ENCODE assay signal across 14 cellular contexts in genomic region chr11:108511851-108512474, GRCh38. TPM values are rescaled to one million over a fixed set of nuclear protein-coding genes. Genes with fewer than 3 reads are reported as not detected.
A peak's percentile ranks its signal among the peaks of the same experiment; 100 is the strongest.
DNase-seq lines count a peak whose midpoint lies in the region; ATAC-seq and TF ChIP-seq lines count a peak whose summit lies in the region.
"Had no signal": no experiment of that assay in that cellular context is flagged by ENCODE, and none has a peak within 500 bp of the region (broad histone marks: within the 10 kb centered on the region; RNA-seq: fewer than 3 reads in every experiment).

No MANE protein-coding gene starts in this region.

- no peak overlapping the region for H3K4me3 Mint-ChIP-seq in endodermal cell
- H3K4me3 Mint-ChIP-seq in Calu3 (ENCODE audit: low read depth, unreplicated experiment), result no peak overlapping the region
- H3K4me3 Mint-ChIP-seq: activated T-cell treated with anti-CD3 and anti-CD28 coated beads, Interleukin-2, amount 50 U/mL, for 72 hours had no signal

- H3K9me3 Mint-ChIP-seq in endodermal cell, result peaks cover 7% of the 10 kb centered on the region
- no peaks in the 10 kb centered on the region for H3K9me3 Mint-ChIP-seq in Calu3 (ENCODE audit: low read depth, unreplicated experiment)

- H3K36me3 ChIP-seq in endodermal cell (ENCODE audit: control insufficient read depth, insufficient read depth, low read length), result peaks cover 41% of the 10 kb centered on the region
- peaks cover 0 to 10% (median 0%) of the 10 kb centered on the region in 3 donors for H3K36me3 ChIP-seq in tibial nerve

- H3K27me3 Mint-ChIP-seq in endodermal cell (ENCODE audit: insufficient read depth) (no peaks in the 10 kb centered on the region), Calu3 (ENCODE audit: unreplicated experiment) (no peaks in the 10 kb centered on the region)

- BruUV-seq in Calu3 (replicated peaks; lab: Mats Ljungman, UMichigan), result no TSS peak

- no peaks in the 10 kb centered on the region for H3K4me1 Mint-ChIP-seq in endodermal cell
- H3K4me1 Mint-ChIP-seq in Calu3 (ENCODE audit: low read depth, unreplicated experiment), result peaks cover 10% of the 10 kb centered on the region

- TF ChIP-seq CTCF in epithelial cell of proximal tubule (conservative IDR thresholded peaks at IDR 0.05; ENCODE audit: low read depth, low read length) (no peak), endodermal cell (conservative IDR thresholded peaks at IDR 0.05) (no peak), Calu3 (IDR thresholded peaks at IDR 0.05; ENCODE audit: unreplicated experiment) (no peak), tibial nerve (IDR thresholded peaks at IDR 0.05) (no peak)

- H3K27ac ChIP-seq in endodermal cell (ENCODE audit: low read depth, low read length) (no peak overlapping the region), tibial nerve (no peak overlapping the region)
- H3K27ac ChIP-seq: C4-2B had no signal

- H3K36me3 Mint-ChIP-seq in endodermal cell (ENCODE audit: low read depth) (peaks cover 22% of the 10 kb centered on the region), Calu3 (ENCODE audit: insufficient read depth, unreplicated experiment) (no peaks in the 10 kb centered on the region)

- TF ChIP-seq EP300 in tibial nerve (IDR thresholded peaks at IDR 0.05), result no peak

- no peaks in the 10 kb centered on the region for H3K4me1 ChIP-seq in endodermal cell (ENCODE audit: control insufficient read depth, insufficient read depth, low read length)
- H3K4me1 ChIP-seq in tibial nerve, result no peaks in the 10 kb centered on the region

- CTCF ChIA-PET in Calu3 (lab: Charles Lee), result no interaction called here

- no peak for ATAC-seq in GM19395 (IDR thresholded peaks at IDR 0.05; ENCODE audit: unreplicated experiment)

- 82 to 94% methylated on average over 2 of the region's 2 CpGs for WGBS in endodermal cell (ENCODE audit: insufficient coverage in 1 of 2, insufficient read length in 1 of 2), 2 experiments
- WGBS in tibial nerve, 2 donors, result 83% methylated on average over 2 of the region's 2 CpGs

- DNase-seq in Daoy (ENCODE audit: low read depth), result peak; percentile 66
- DNase-seq in NCI-H226, result peak; percentile 54
- peak; percentile 86 for DNase-seq in epithelial cell of proximal tubule (ENCODE audit: low read depth)
- peak; percentile 70 for DNase-seq in myocyte (ENCODE audit: low read depth)
- DNase-seq in endodermal cell, result no peak
- no peak for DNase-seq in Calu3
- no peak for DNase-seq in tibial nerve (ENCODE audit: low spot score in 2 of 2)
- DNase-seq: activated CD4-positive, alpha-beta T cell treated with anti-CD3 and anti-CD28 coated beads, Interleukin-2, amount 50 U/mL, for 1 hour; activated T-cell treated with anti-CD3 and anti-CD28 coated beads, Interleukin-2, amount 50 U/mL, for 72 hours; dermis blood vessel endothelial cell; DND-41; SHP77 had no signal

- H3K27me3 ChIP-seq in endodermal cell (ENCODE audit: control insufficient read depth, insufficient read depth, low read length, poor library complexity, severe bottlenecking) (no peaks in the 10 kb centered on the region), tibial nerve (no peaks in the 10 kb centered on the region)

- intact Hi-C loops in Calu3 (cut with micrococcal nuclease; ENCODE audit: unreplicated experiment), result no loop called here

- TF ChIP-seq POLR2A in tibial nerve (IDR thresholded peaks at IDR 0.05), result no peak

- no peak overlapping the region for H3K9ac ChIP-seq in endodermal cell (ENCODE audit: extremely low read depth, low read length, poor library complexity, severe bottlenecking)

- H3K27ac Mint-ChIP-seq in endodermal cell, result no peak overlapping the region
- H3K27ac Mint-ChIP-seq in Calu3 (ENCODE audit: unreplicated experiment), result no peak overlapping the region
- H3K27ac Mint-ChIP-seq: activated T-cell treated with anti-CD3 and anti-CD28 coated beads, Interleukin-2, amount 50 U/mL, for 72 hours had no signal

- H3K9me3 ChIP-seq in endodermal cell (ENCODE audit: control insufficient read depth, low read length) (peaks cover 7% of the 10 kb centered on the region), tibial nerve (no peaks in the 10 kb centered on the region)

- H3K4me3 ChIP-seq in epithelial cell of proximal tubule (ENCODE audit: low read depth, low read length) (no peak overlapping the region), endodermal cell (ENCODE audit: low read length) (no peak overlapping the region), tibial nerve (no peak overlapping the region)

RNA-seq across cellular contexts. Expression of gene POGLUT3, which starts 13.8 kb away (rescaled TPM):
- 16.6 and 23.2 TPM in 2 replicates for total RNA-seq in Daoy (2014; rRNA removed; shearing (Covaris generic))
- total RNA-seq in epithelial cell of proximal tubule (21.1 and 24.4 TPM in 2 replicates), myocyte (22.1 and 22.3 TPM in 2 replicates), endodermal cell (10 to 100 TPM; 22.0 to 28.7 TPM), Calu3 (2022) (16.4 and 16.9 TPM in 2 replicates), tibial nerve (10 to 100 TPM; 19.8 to 47.1 (median 36.8) TPM)
- 15.8 TPM for polyA plus RNA-seq in myocyte (2012)
- 32.1 TPM for polyA plus RNA-seq in endodermal cell (2013, experiment 1 of 2)
- 35.6 TPM for polyA plus RNA-seq in endodermal cell (2013, experiment 2 of 2)

RNA-seq across cellular contexts. Expression of gene C11orf65, which starts 44.6 kb away (rescaled TPM):
- total RNA-seq in Daoy (2014; rRNA removed; shearing (Covaris generic)), result 0.29 and 9.4 TPM in 2 replicates
- total RNA-seq in epithelial cell of proximal tubule (0.29 and 0.81 TPM in 2 replicates), myocyte (0.47 and 0.86 TPM in 2 replicates), endodermal cell (1 to 10 TPM; 1.3 to 2.8 TPM), Calu3 (2022) (not detected in 2 replicates), tibial nerve (1 to 10 TPM in 1 of 4 donors, under 1 TPM in 2, not detected in 1; 0.59 to 3.7 (median 0.84) TPM)
- 0.96 TPM for polyA plus RNA-seq in myocyte (2012)
- polyA plus RNA-seq in endodermal cell (2013, experiment 1 of 2), result 1.8 TPM
- 1.2 TPM for polyA plus RNA-seq in endodermal cell (2013, experiment 2 of 2)
- total RNA-seq: dermis blood vessel endothelial cell had no signal

Comparison
In these comparisons a context has a peak if more than half of its experiments do, and no peak if none do; other contexts are left out.
1. DNase-seq: peak in Daoy (single experiment), NCI-H226 (single experiment), epithelial cell of proximal tubule (single experiment) and myocyte (single experiment); none in endodermal cell (single experiment), Calu3 (single experiment) and tibial nerve (0 of 2).